In the genomic region with DNA sequence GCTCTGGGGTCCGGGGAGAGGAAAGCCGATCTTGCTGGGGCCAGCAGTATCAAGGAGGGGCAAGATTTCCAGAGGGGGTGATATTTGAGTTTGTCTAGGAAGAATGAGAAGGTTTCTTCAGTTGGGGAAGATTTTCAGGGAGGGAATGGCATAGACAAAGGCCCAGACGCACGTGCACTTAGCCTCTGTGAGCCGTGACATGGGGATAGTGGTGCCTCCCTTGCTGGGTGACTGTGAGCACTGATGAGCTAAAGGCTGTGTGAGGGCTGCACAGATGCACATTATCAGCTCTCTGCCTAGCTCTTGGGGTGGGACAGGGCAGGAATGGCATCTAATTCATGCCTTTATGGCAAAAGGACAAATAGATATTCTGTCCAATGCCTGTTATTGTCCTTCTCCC, we compare ENCODE assay signal across 1 cellular context.
TF ChIP-seq lines count a peak whose summit lies in the region.

No MANE protein-coding gene starts in this region.

TF ChIP-seq in HepG2, 621 proteins besides CTCF, POLR2A, EP300 and RAD21:
- TF ChIP-seq ZNF556 (CRISPR knock-in tag; IDR thresholded peaks at IDR 0.05; ENCODE audit: borderline replicate concordance) (no peak), U2AF2 (IDR thresholded peaks at IDR 0.05; ENCODE audit: low read depth, low read length) (no peak), NBN (conservative IDR thresholded peaks at IDR 0.05) (no peak), ZNF784 (CRISPR knock-in tag; IDR thresholded peaks at IDR 0.05; ENCODE audit: borderline replicate concordance) (no peak), SRSF9 (IDR thresholded peaks at IDR 0.05; ENCODE audit: borderline replicate concordance, insufficient read depth, low read depth, low read length, poor library complexity, severe bottlenecking) (no peak), ZSCAN25 (CRISPR knock-in tag; IDR thresholded peaks at IDR 0.05) (no peak), ZNF318 (CRISPR knock-in tag; IDR thresholded peaks at IDR 0.05) (no peak), ZKSCAN8 (CRISPR knock-in tag; IDR thresholded peaks at IDR 0.05; ENCODE audit: borderline replicate concordance) (no peak), MEIS1 (CRISPR knock-in tag; IDR thresholded peaks at IDR 0.05; ENCODE audit: borderline replicate concordance) (no peak), ATF7 (IDR thresholded peaks at IDR 0.05) (no peak), ATF7 (CRISPR knock-in tag; IDR thresholded peaks at IDR 0.05) (no peak), PHF21A (CRISPR knock-in tag; IDR thresholded peaks at IDR 0.05) (no peak), XBP1 (CRISPR knock-in tag; IDR thresholded peaks at IDR 0.05) (no peak), CEBPB (IDR thresholded peaks at IDR 0.05; ENCODE audit: borderline replicate concordance, low read depth, low read length) (no peak), ARHGAP35 (CRISPR knock-in tag; IDR thresholded peaks at IDR 0.05; ENCODE audit: borderline replicate concordance) (no peak), ATM (IDR thresholded peaks at IDR 0.05; ENCODE audit: borderline replicate concordance) (no peak), PHF8 (CRISPR knock-in tag; IDR thresholded peaks at IDR 0.05) (no peak), GLI4 (CRISPR knock-in tag; IDR thresholded peaks at IDR 0.05; ENCODE audit: borderline replicate concordance) (no peak), ZSCAN20 (CRISPR knock-in tag; IDR thresholded peaks at IDR 0.05; ENCODE audit: borderline replicate concordance) (no peak)
- TF ChIP-seq, protein P1, sequence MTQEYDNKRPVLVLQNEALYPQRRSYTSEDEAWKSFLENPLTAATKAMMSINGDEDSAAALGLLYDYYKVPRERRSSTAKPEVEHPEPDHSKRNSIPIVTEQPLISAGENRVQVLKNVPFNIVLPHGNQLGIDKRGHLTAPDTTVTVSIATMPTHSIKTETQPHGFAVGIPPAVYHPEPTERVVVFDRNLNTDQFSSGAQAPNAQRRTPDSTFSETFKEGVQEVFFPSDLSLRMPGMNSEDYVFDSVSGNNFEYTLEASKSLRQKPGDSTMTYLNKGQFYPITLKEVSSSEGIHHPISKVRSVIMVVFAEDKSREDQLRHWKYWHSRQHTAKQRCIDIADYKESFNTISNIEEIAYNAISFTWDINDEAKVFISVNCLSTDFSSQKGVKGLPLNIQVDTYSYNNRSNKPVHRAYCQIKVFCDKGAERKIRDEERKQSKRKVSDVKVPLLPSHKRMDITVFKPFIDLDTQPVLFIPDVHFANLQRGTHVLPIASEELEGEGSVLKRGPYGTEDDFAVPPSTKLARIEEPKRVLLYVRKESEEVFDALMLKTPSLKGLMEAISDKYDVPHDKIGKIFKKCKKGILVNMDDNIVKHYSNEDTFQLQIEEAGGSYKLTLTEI (CRISPR knock-in tag; conservative IDR thresholded peaks at IDR 0.05), result no peak
TF ChIP-seq in HepG2: peak in this region for 0.
